In genomic region chr13:51007216-51007615, GRCh38 we compare ENCODE assay signal across 22 cellular contexts.
"Had no signal": no experiment of that assay in that cellular context is flagged by ENCODE, and none has a peak within 500 bp of the region (broad histone marks: within the 10 kb centered on the region; RNA-seq: fewer than 3 reads in every experiment).

No MANE protein-coding gene starts in this region.

- H3K27me3 ChIP-seq: gastrocnemius medialis, neutrophil, right atrium auricular region, sigmoid colon, thyroid gland had no signal

- H3K36me3 ChIP-seq: gastrocnemius medialis, neutrophil, right atrium auricular region, sigmoid colon, thyroid gland had no signal

- DNase-seq: cortex of kidney; effector CD8-positive, alpha-beta T cell; gastrocnemius medialis; immature natural killer cell; kidney; left colon; left ventricle myocardium superior; mesendoderm; naive B cell; nephron progenitor cell; posterior cingulate gyrus; sigmoid colon; stimulated activated CD4-positive, alpha-beta T cell treated with anti-CD3 and anti-CD28 coated beads, Interleukin-2, amount 100 ng/mL, for 24 hours; stimulated activated CD4-positive, alpha-beta T cell treated with anti-CD3 and anti-CD28 coated beads, Interleukin-4, amount 100 ng/mL, for 4 hours; stimulated activated naive B cell treated with anti-CD40 and anti-IgM and Interleukin-4, amounts not matched to agents 10 μg/mL and 1 μg/mL and 100 μg/mL, for 72 hours; stimulated activated naive CD8-positive, alpha-beta T cell treated with anti-CD3 and anti-CD28 coated beads, Interleukin-15, amount 100 ng/mL, for 72 hours; thyroid gland had no signal

- H3K27ac ChIP-seq: gastrocnemius medialis, neutrophil, right atrium auricular region, sigmoid colon, thyroid gland had no signal

- H3K9me3 ChIP-seq: gastrocnemius medialis, neutrophil, right atrium auricular region, sigmoid colon, thyroid gland had no signal

- H3K4me3 ChIP-seq: dorsolateral prefrontal cortex, gastrocnemius medialis, lung, right atrium auricular region, sigmoid colon, skin epidermis, thyroid gland had no signal

- ATAC-seq: left colon; stimulated activated naive B cell treated with anti-CD40 and anti-IgM and Interleukin-4, amounts not matched to agents 10 μg/mL and 1 μg/mL and 100 μg/mL, for 72 hours; stimulated activated naive CD8-positive, alpha-beta T cell treated with anti-CD3 and anti-CD28 coated beads, Interleukin-15, amount 100 ng/mL, for 72 hours had no signal

- H3K4me1 ChIP-seq: gastrocnemius medialis, sigmoid colon, thyroid gland had no signal
